In genomic region chr11:86955111-86955673, GRCh38 we compare ENCODE assay signal across 1 cellular context.
A peak's percentile ranks its signal among the peaks of the same experiment; 100 is the strongest.
TF ChIP-seq lines count a peak whose summit lies in the region.

Gene FZD4 (minus strand): TSS chr11:86955395. CDS start chr11:86955085, 310 bp downstream.

TF ChIP-seq in K562, 482 proteins besides CTCF, POLR2A, EP300 and RAD21 (continued from another document and continues in another):
- peak; percentile 80 for TF ChIP-seq THAP12 (CRISPR knock-in tag; IDR thresholded peaks at IDR 0.05)
- peak; percentile 73 for TF ChIP-seq TBP (optimal IDR thresholded peaks at IDR 0.05; ENCODE audit: low read depth, low read length)
- TF ChIP-seq SMAD4 (CRISPR knock-in tag; conservative IDR thresholded peaks at IDR 0.05): peak; percentile 44
- no peak for TF ChIP-seq TAF7 (tag; IDR thresholded peaks at IDR 0.05)
- no peak for TF ChIP-seq ZNF511 (CRISPR knock-in tag; IDR thresholded peaks at IDR 0.05)
- TF ChIP-seq ZNF232 (CRISPR knock-in tag; IDR thresholded peaks at IDR 0.05): no peak
- no peak for TF ChIP-seq ZNF75A (CRISPR knock-in tag; IDR thresholded peaks at IDR 0.05)
- TF ChIP-seq HES1 (IDR thresholded peaks at IDR 0.05; ENCODE audit: low read depth): no peak
- TF ChIP-seq ZFP91 (CRISPR knock-in tag; IDR thresholded peaks at IDR 0.05): no peak
- TF ChIP-seq ZNF764 (CRISPR knock-in tag; IDR thresholded peaks at IDR 0.05; ENCODE audit: low read depth): no peak
- TF ChIP-seq RBM34 (IDR thresholded peaks at IDR 0.05; ENCODE audit: borderline replicate concordance, insufficient read depth, low read length): 0 out of 2 replicates have a peak, but pooled peaks have one; percentile 35
- peak; percentile 65; the same call in 1 of the 2 replicates for TF ChIP-seq MTA3 (IDR thresholded peaks at IDR 0.05; ENCODE audit: borderline replicate concordance)
- no peak for TF ChIP-seq SRSF7 (optimal IDR thresholded peaks at IDR 0.05; ENCODE audit: low read depth, low read length)
- TF ChIP-seq GTF2E2 (tag; IDR thresholded peaks at IDR 0.05): 0 out of 2 replicates have a peak, but pooled peaks have one; percentile 41
- no peak for TF ChIP-seq ZNF133 (CRISPR knock-in tag; IDR thresholded peaks at IDR 0.05)
- TF ChIP-seq ZNF695 (CRISPR knock-in tag; IDR thresholded peaks at IDR 0.05): no peak
- TF ChIP-seq FOSL1 (tag; conservative IDR thresholded peaks at IDR 0.05): no peak; the same call in 1 of the 2 replicates
- TF ChIP-seq CHCHD3 (CRISPR knock-in tag; IDR thresholded peaks at IDR 0.05): no peak
- TF ChIP-seq UBTF (IDR thresholded peaks at IDR 0.05; ENCODE audit: borderline replicate concordance in 1 of 2, low read depth in 2 of 2, low read length in 2 of 2): peak; percentile 82 to 91; a peak in 3 of 4 replicates
- TF ChIP-seq NCOA2 (IDR thresholded peaks at IDR 0.05; ENCODE audit: partially characterized antibody in 2 of 2): no peak
- no peak for TF ChIP-seq STAT5B (CRISPR knock-in tag; IDR thresholded peaks at IDR 0.05)
- no peak for TF ChIP-seq ZNF586 (CRISPR knock-in tag; conservative IDR thresholded peaks at IDR 0.05)
- TF ChIP-seq ZBTB5 (IDR thresholded peaks at IDR 0.05): no peak
- TF ChIP-seq ARID4B (CRISPR knock-in tag; IDR thresholded peaks at IDR 0.05): no peak
- no peak for TF ChIP-seq FOXJ3 (CRISPR knock-in tag; IDR thresholded peaks at IDR 0.05)
- no peak for TF ChIP-seq ZNF785 (CRISPR knock-in tag; IDR thresholded peaks at IDR 0.05)
- TF ChIP-seq NFIX (CRISPR knock-in tag; IDR thresholded peaks at IDR 0.05; ENCODE audit: low read depth): no peak
- TF ChIP-seq BRD9 (IDR thresholded peaks at IDR 0.05; ENCODE audit: low read depth, partially characterized antibody): no peak
- no peak for TF ChIP-seq PURB (CRISPR knock-in tag; IDR thresholded peaks at IDR 0.05; ENCODE audit: low read depth)
- no peak for TF ChIP-seq TGIF2 (CRISPR knock-in tag; IDR thresholded peaks at IDR 0.05)
- TF ChIP-seq RERE (CRISPR knock-in tag; IDR thresholded peaks at IDR 0.05; ENCODE audit: borderline replicate concordance): no peak
- no peak for TF ChIP-seq ETV1 (tag; conservative IDR thresholded peaks at IDR 0.05; ENCODE audit: low read depth)
- TF ChIP-seq KLF1 (tag; IDR thresholded peaks at IDR 0.05): no peak
- TF ChIP-seq EZH2 (IDR thresholded peaks at IDR 0.05; ENCODE audit: borderline replicate concordance, low read depth, low read length): no peak
- TF ChIP-seq TAL1 (IDR thresholded peaks at IDR 0.05): no peak
- no peak for TF ChIP-seq CBFA2T3 (IDR thresholded peaks at IDR 0.05)
- TF ChIP-seq TAF15 (IDR thresholded peaks at IDR 0.05; ENCODE audit: low read depth, low read length): no peak
- no peak for TF ChIP-seq FIP1L1 (IDR thresholded peaks at IDR 0.05; ENCODE audit: low read depth, low read length, poor library complexity, severe bottlenecking)
- peak; percentile 31 to 81 for TF ChIP-seq E2F6 (IDR thresholded peaks at IDR 0.05; ENCODE audit: borderline replicate concordance in 1 of 2, extremely low read depth in 1 of 2, insufficient read depth in 1 of 2, insufficient read length in 1 of 2, low read depth in 1 of 2, low read length in 1 of 2, poor library complexity in 1 of 2, severe bottlenecking in 1 of 2)
- no peak for TF ChIP-seq BDP1 (IDR thresholded peaks at IDR 0.05; ENCODE audit: insufficient read depth, insufficient read length)
- no peak for TF ChIP-seq HDAC2 (IDR thresholded peaks at IDR 0.05)
- TF ChIP-seq ZC3H8 (IDR thresholded peaks at IDR 0.05): no peak
- TF ChIP-seq SP2 (IDR thresholded peaks at IDR 0.05; ENCODE audit: extremely low read depth, low read depth, low read length, poor library complexity, severe bottlenecking): peak; percentile 62
- TF ChIP-seq CHD1 (IDR thresholded peaks at IDR 0.05; ENCODE audit: low read length): peak; percentile 6
